Comparison of ENCODE assay signal across 18 cellular contexts in the genomic region with DNA sequence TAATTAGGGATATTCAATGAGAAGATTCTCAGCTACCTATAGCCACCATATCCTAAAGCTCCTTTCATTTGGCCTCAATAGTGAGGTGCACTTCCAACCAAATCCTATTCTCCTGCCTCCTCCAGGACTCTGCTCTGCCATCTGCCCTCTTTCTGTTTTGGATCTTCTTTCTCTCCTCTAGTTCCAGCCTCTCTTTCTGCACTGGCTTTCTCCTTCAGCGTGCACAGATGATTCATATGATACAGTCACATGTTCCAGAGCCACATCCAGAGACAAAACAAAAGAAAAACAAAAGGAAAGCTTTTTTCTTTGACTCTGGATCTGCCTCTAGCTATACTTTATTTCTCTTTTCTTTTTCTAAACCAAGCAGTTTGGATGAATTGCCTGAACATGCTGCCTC.
DNase-seq lines count a peak whose midpoint lies in the region; ATAC-seq and TF ChIP-seq lines count a peak whose summit lies in the region.
"Had no signal": no experiment of that assay in that cellular context is flagged by ENCODE, and none has a peak within 500 bp of the region (broad histone marks: within the 10 kb centered on the region; RNA-seq: fewer than 3 reads in every experiment).

No MANE protein-coding gene starts in this region.

- H3K9me3 ChIP-seq in GM23248 (ENCODE audit: low read depth): no peaks in the 10 kb centered on the region
- no peaks in the 10 kb centered on the region for H3K9me3 ChIP-seq in adipocyte (ENCODE audit: control insufficient read depth, low read length)
- H3K9me3 ChIP-seq in skeletal muscle satellite cell (replicated peaks; ENCODE audit: low read length): no peaks in the 10 kb centered on the region
- H3K9me3 ChIP-seq in left lung: no peaks in the 10 kb centered on the region

- no peak overlapping the region for H3K4me3 Mint-ChIP-seq in HFFc6
- no peak overlapping the region for H3K4me3 Mint-ChIP-seq in activated naive CD4-positive, alpha-beta T cell treated with anti-CD3 and anti-CD28 coated beads, Interleukin-2, amount 10 ng/mL, durations not matched to agents 7 days and 5 days
- H3K4me3 Mint-ChIP-seq: CD4-positive, alpha-beta T cell had no signal

- no peaks in the 10 kb centered on the region for H3K27me3 Mint-ChIP-seq in HFFc6 (ENCODE audit: insufficient read depth)
- no peaks in the 10 kb centered on the region for H3K27me3 Mint-ChIP-seq in activated naive CD4-positive, alpha-beta T cell treated with anti-CD3 and anti-CD28 coated beads, Interleukin-2, amount 10 ng/mL, durations not matched to agents 7 days and 5 days
- H3K27me3 Mint-ChIP-seq: CD4-positive, alpha-beta T cell had no signal

- no peak for ATAC-seq in left lung
- ATAC-seq: left colon had no signal

- in situ Hi-C loops in GM23248 (cut with MboI): no loop called here

- no peak overlapping the region for H3K27ac Mint-ChIP-seq in HFFc6
- no peak overlapping the region for H3K27ac Mint-ChIP-seq in activated naive CD4-positive, alpha-beta T cell treated with anti-CD3 and anti-CD28 coated beads, Interleukin-2, amount 10 ng/mL, durations not matched to agents 7 days and 5 days
- H3K27ac Mint-ChIP-seq: CD4-positive, alpha-beta T cell had no signal

- no peaks in the 10 kb centered on the region for H3K4me1 ChIP-seq in GM23248 (ENCODE audit: insufficient read depth)
- H3K4me1 ChIP-seq in adipocyte (ENCODE audit: control insufficient read depth, insufficient read depth, low read length): no peaks in the 10 kb centered on the region
- peaks cover 5% of the 10 kb centered on the region for H3K4me1 ChIP-seq in skeletal muscle satellite cell (ENCODE audit: control insufficient read depth, insufficient read depth, low read length)
- no peaks in the 10 kb centered on the region for H3K4me1 ChIP-seq in left lung
- H3K4me1 ChIP-seq: parathyroid adenoma had no signal

- no peaks in the 10 kb centered on the region for H3F3A ChIP-seq in GM23248 (ENCODE audit: insufficient read depth)

- no peaks in the 10 kb centered on the region for H3K79me2 ChIP-seq in GM23248 (ENCODE audit: insufficient read depth)
- H3K79me2 ChIP-seq: parathyroid adenoma had no signal

- H3K36me3 Mint-ChIP-seq in HFFc6 (ENCODE audit: low read depth): peaks cover 4% of the 10 kb centered on the region; the same call in 1 of the 2 replicates
- no peaks in the 10 kb centered on the region for H3K36me3 Mint-ChIP-seq in activated naive CD4-positive, alpha-beta T cell treated with anti-CD3 and anti-CD28 coated beads, Interleukin-2, amount 10 ng/mL, durations not matched to agents 7 days and 5 days

- peak overlapping the region; percentile 27; the same call in 1 of the 2 replicates for H2AFZ ChIP-seq in GM23248
- H2AFZ ChIP-seq: parathyroid adenoma had no signal

- H4K20me1 ChIP-seq in GM23248 (ENCODE audit: insufficient read depth): no peaks in the 10 kb centered on the region

- no peak overlapping the region; the same call in 1 of the 2 replicates for H3K4me3 ChIP-seq in GM23248
- H3K4me3 ChIP-seq in adipocyte (ENCODE audit: low read length): no peak overlapping the region
- no peak overlapping the region for H3K4me3 ChIP-seq in skeletal muscle satellite cell (ENCODE audit: low read length)
- no peak overlapping the region for H3K4me3 ChIP-seq in left lung
- H3K4me3 ChIP-seq: cardiac muscle cell had no signal

- H3K9me2 ChIP-seq in GM23248 (ENCODE audit: insufficient read depth): no peaks in the 10 kb centered on the region

- H3K36me3 ChIP-seq in GM23248 (ENCODE audit: low read depth): no peaks in the 10 kb centered on the region
- no peaks in the 10 kb centered on the region for H3K36me3 ChIP-seq in adipocyte (ENCODE audit: control insufficient read depth, insufficient read depth, low read length, severe bottlenecking)
- H3K36me3 ChIP-seq in skeletal muscle satellite cell (ENCODE audit: insufficient read depth, low read length): no peaks in the 10 kb centered on the region
- H3K36me3 ChIP-seq in left lung: no peaks in the 10 kb centered on the region
- H3K36me3 ChIP-seq: cardiac muscle cell had no signal

- H3K27me3 ChIP-seq in GM23248 (replicated peaks; ENCODE audit: insufficient read depth): no peaks in the 10 kb centered on the region
- H3K27me3 ChIP-seq in adipocyte (replicated peaks; ENCODE audit: control insufficient read depth, insufficient read depth, low read length): no peaks in the 10 kb centered on the region
- H3K27me3 ChIP-seq in skeletal muscle satellite cell (ENCODE audit: control insufficient read depth, insufficient read depth, low read length): no peaks in the 10 kb centered on the region
- H3K27me3 ChIP-seq in left lung: no peaks in the 10 kb centered on the region
- H3K27me3 ChIP-seq: cardiac muscle cell had no signal

- peak; percentile 69 for DNase-seq in GM23248
- peak; percentile 37 for DNase-seq in adipocyte (ENCODE audit: low read depth)
- peak; percentile 52 for DNase-seq in fibroblast of peridontal ligament (ENCODE audit: extremely low read depth)
- no peak for DNase-seq in HFFc6
- DNase-seq in left lung: no peak
- DNase-seq in activated naive CD4-positive, alpha-beta T cell treated with anti-CD3 and anti-CD28 coated beads, Interleukin-2, amount 10 ng/mL, durations not matched to agents 7 days and 5 days: no peak
- DNase-seq: activated gamma-delta T cell; CD4-positive, alpha-beta T cell; GF-D8; KBM-7; left colon; NCI-H1417; stimulated activated CD4-positive, alpha-beta T cell treated with anti-CD3 and anti-CD28 coated beads, Interleukin-12 subunit alpha, Interleukin-12 subunit beta, amount 100 ng/mL, for 4 hours; SW 1271 had no signal

- H3K9ac ChIP-seq in GM23248 (no peak overlapping the region), adipocyte (ENCODE audit: low read length) (no peak overlapping the region), skeletal muscle satellite cell (ENCODE audit: low read depth, low read length) (no peak overlapping the region)
- H3K9ac ChIP-seq: parathyroid adenoma had no signal

- no peak overlapping the region for H3K27ac ChIP-seq in GM23248
- no peak overlapping the region for H3K27ac ChIP-seq in left lung
- H3K27ac ChIP-seq: cardiac muscle cell, parathyroid adenoma, VCaP had no signal

- H3K4me2 ChIP-seq in GM23248 (ENCODE audit: unreplicated experiment): peak overlapping the region; percentile 10
- H3K4me2 ChIP-seq in skeletal muscle satellite cell (ENCODE audit: low read length): peak overlapping the region; percentile 57

- H3K4me1 Mint-ChIP-seq in HFFc6 (ENCODE audit: low read depth): no peaks in the 10 kb centered on the region
- no peaks in the 10 kb centered on the region for H3K4me1 Mint-ChIP-seq in activated naive CD4-positive, alpha-beta T cell treated with anti-CD3 and anti-CD28 coated beads, Interleukin-2, amount 10 ng/mL, durations not matched to agents 7 days and 5 days

- WGBS in GM23248 (ENCODE audit: low coverage in 1 of 2, low lambda C conversion rate in 2 of 2, missing lambda C conversion rate in 2 of 2), 2 experiments: 5 to 6% methylated on average over 1 of the region's 1 CpG

- CTCF ChIA-PET in activated naive CD4-positive, alpha-beta T cell treated with anti-CD3 and anti-CD28 coated beads, Interleukin-2, amount 10 ng/mL, durations not matched to agents 7 days and 5 days (lab: Charles Lee): no interaction called here

- peaks cover 47% of the 10 kb centered on the region for H3K9me3 Mint-ChIP-seq in HFFc6
- H3K9me3 Mint-ChIP-seq in activated naive CD4-positive, alpha-beta T cell treated with anti-CD3 and anti-CD28 coated beads, Interleukin-2, amount 10 ng/mL, durations not matched to agents 7 days and 5 days: no peaks in the 10 kb centered on the region
- H3K9me3 Mint-ChIP-seq: CD4-positive, alpha-beta T cell had no signal

- TF ChIP-seq CTCF in HFFc6 (IDR thresholded peaks at IDR 0.05) (no peak), left lung (IDR thresholded peaks at IDR 0.05) (no peak)

- intact Hi-C loops in left lung (cut with DNase I): no loop called here

Comparison
In these comparisons a context has a peak if more than half of its experiments do, and no peak if none do; other contexts are left out.
1. DNase-seq: peak in GM23248 (single experiment), adipocyte (single experiment) and fibroblast of peridontal ligament (single experiment); none in HFFc6 (single experiment), left lung (0 of 2) and activated naive CD4-positive, alpha-beta T cell treated with anti-CD3 and anti-CD28 coated beads, Interleukin-2, amount 10 ng/mL, durations not matched to agents 7 days and 5 days (single experiment).